ENCODE assay signal across 13 cellular contexts in genomic region chr4:47577779-47578553, GRCh38.
DNase-seq lines count a peak whose midpoint lies in the region; ATAC-seq and TF ChIP-seq lines count a peak whose summit lies in the region.
"Had no signal": no experiment of that assay in that cellular context is flagged by ENCODE, and none has a peak within 500 bp of the region (broad histone marks: within the 10 kb centered on the region; RNA-seq: fewer than 3 reads in every experiment).

No MANE protein-coding gene starts in this region.

- TF ChIP-seq POLR2A in spleen (IDR thresholded peaks at IDR 0.05), result no peak

- H3K27ac ChIP-seq in esophagus (ENCODE audit: low read depth in 2 of 2, low read length in 1 of 2) (peak overlapping the region; percentile 7 to 40), lung (ENCODE audit: low read depth in 1 of 2, low read length in 1 of 2) (peak overlapping the region; percentile 40 to 77), spleen (peak overlapping the region; percentile 24 to 86 (median 74))
- H3K27ac ChIP-seq: foreskin keratinocyte, VCaP had no signal

- H3K36me3 ChIP-seq in esophagus (ENCODE audit: control insufficient read depth in 2 of 2, insufficient read depth in 2 of 2, low read length in 1 of 2), result peaks cover 7 to 10% of the 10 kb centered on the region in 2 donors
- peaks cover 20 to 27% of the 10 kb centered on the region in 2 donors for H3K36me3 ChIP-seq in lung (ENCODE audit: control insufficient read depth in 2 of 2, insufficient read depth in 2 of 2, low read length in 2 of 2)
- peaks cover 0 to 99% (median 63%) of the 10 kb centered on the region in 6 donors for H3K36me3 ChIP-seq in spleen
- H3K36me3 ChIP-seq: MG63 had no signal

- no peak for TF ChIP-seq CTCF in lung (IDR thresholded peaks at IDR 0.05; ENCODE audit: control extremely low read depth, extremely low read depth)
- TF ChIP-seq CTCF in spleen (IDR thresholded peaks at IDR 0.05 in 8 of 11, conservative IDR thresholded peaks at IDR 0.05 in 3 of 11), result no peak

- intact Hi-C loops in spleen (cut with DNase I; ENCODE audit: low total_unique reads), result no loop called here

- H3K9me3 ChIP-seq in esophagus (ENCODE audit: control insufficient read depth in 2 of 2, insufficient read depth in 1 of 2, low read depth in 1 of 2, low read length in 1 of 2), result no peaks in the 10 kb centered on the region
- H3K9me3 ChIP-seq in lung (ENCODE audit: control insufficient read depth in 2 of 2, insufficient read depth in 1 of 2, low read length in 1 of 2), result no peaks in the 10 kb centered on the region
- no peaks in the 10 kb centered on the region for H3K9me3 ChIP-seq in spleen
- H3K9me3 ChIP-seq: MG63 had no signal

- H3K27me3 ChIP-seq in esophagus (ENCODE audit: control insufficient read depth in 1 of 2, insufficient read depth in 2 of 2, low read length in 2 of 2), result no peaks in the 10 kb centered on the region
- H3K27me3 ChIP-seq in lung (ENCODE audit: control insufficient read depth, insufficient read depth), result no peaks in the 10 kb centered on the region
- no peaks in the 10 kb centered on the region for H3K27me3 ChIP-seq in spleen (replicated peaks in 1 of 7)
- H3K27me3 ChIP-seq: foreskin keratinocyte, MG63 had no signal

- DNase-seq in GM04504 (ENCODE audit: low read depth) (peak; percentile 21), lung (ENCODE audit: low spot score) (no peak), spleen (no peak), NCI-H524 treated with DMSO at 0.1 percent for 48 hours (lab: John Stamatoyannopoulos, UW) (no peak), NCI-H82 treated with DMSO at 0.1 percent for 48 hours (lab: John Stamatoyannopoulos, UW; ENCODE audit: unreplicated experiment) (no peak)
- no peak for DNase-seq in effector CD4-positive, alpha-beta T cell
- DNase-seq: foreskin keratinocyte; MG63; NCI-H446; stimulated activated naive B cell treated with anti-CD40 and anti-IgM and Interleukin-4, amounts not matched to agents 10 μg/mL and 1 μg/mL and 100 μg/mL, for 72 hours had no signal

- WGBS in esophagus, 2 donors, result 62 to 73% methylated on average over 7 of the region's 7 CpGs
- 59 to 77% methylated on average over 7 of the region's 7 CpGs for WGBS in lung, 2 donors
- WGBS in spleen, 5 donors, result 52 to 77% (median 74%) methylated on average over 7 of the region's 7 CpGs

- H3K4me1 ChIP-seq in esophagus (ENCODE audit: control insufficient read depth in 2 of 2, insufficient read depth in 2 of 2, low read length in 1 of 2), result no peaks in the 10 kb centered on the region
- H3K4me1 ChIP-seq in lung (ENCODE audit: control insufficient read depth in 2 of 2, insufficient read depth in 2 of 2, low read length in 2 of 2), result peaks cover 0 to 13% of the 10 kb centered on the region in 2 donors
- peaks cover 0 to 12% (median 2%) of the 10 kb centered on the region in 6 donors for H3K4me1 ChIP-seq in spleen
- H3K4me1 ChIP-seq: foreskin keratinocyte had no signal

- no peak overlapping the region for H3K4me3 ChIP-seq in esophagus (ENCODE audit: low read depth in 1 of 2, low read length in 2 of 2)
- H3K4me3 ChIP-seq in lung, result no peak overlapping the region
- no peak overlapping the region for H3K4me3 ChIP-seq in spleen
- H3K4me3 ChIP-seq: MG63 had no signal

- no peak for ATAC-seq in lung (ENCODE audit: insufficient read depth, low FRiP score)
- ATAC-seq in GM18502 (IDR thresholded peaks at IDR 0.05; ENCODE audit: poor library complexity, unreplicated experiment), result no peak
- ATAC-seq: foreskin keratinocyte; stimulated activated naive B cell treated with anti-CD40 and anti-IgM and Interleukin-4, amounts not matched to agents 10 μg/mL and 1 μg/mL and 100 μg/mL, for 72 hours had no signal

Comparison
In these comparisons a context has a peak if more than half of its experiments do, and no peak if none do; other contexts are left out.
1. H3K27ac ChIP-seq: peak in every context shown above with its lines; median percentile 74 in spleen; 58 in lung; 24 in esophagus.